Comparison of ENCODE assay signal across 23 cellular contexts in genomic region chr20:53330744-53331143, GRCh38.
DNase-seq lines count a peak whose midpoint lies in the region; ATAC-seq and TF ChIP-seq lines count a peak whose summit lies in the region.
"Had no signal": no experiment of that assay in that cellular context is flagged by ENCODE, and none has a peak within 500 bp of the region (broad histone marks: within the 10 kb centered on the region; RNA-seq: fewer than 3 reads in every experiment).

No MANE protein-coding gene starts in this region.

- no peak for DNase-seq in activated naive CD4-positive, alpha-beta T cell treated with anti-CD3 and anti-CD28 coated beads, Interleukin-2, amount 10 ng/mL, durations not matched to agents 7 days and 5 days
- no peak for DNase-seq in adipocyte (ENCODE audit: low read depth)
- no peak for DNase-seq in mesothelial cell of epicardium (ENCODE audit: low spot score in 2 of 2, unreplicated experiment in 2 of 2)
- no peak for DNase-seq in stimulated activated effector memory CD8-positive, alpha-beta T cell treated with anti-CD3 and anti-CD28 coated beads, Interleukin-12 subunit alpha, Interleukin-12 subunit beta, amount 100 ng/mL, for 72 hours (ENCODE audit: low spot score in 2 of 2)
- DNase-seq in CD14-positive monocyte (ENCODE audit: low spot score) = no peak
- no peak for DNase-seq in stimulated activated naive CD4-positive, alpha-beta T cell (lab: John Stamatoyannopoulos, UW)
- DNase-seq in CD4-positive, alpha-beta T cell = no peak
- DNase-seq: activated CD8-positive, alpha-beta memory T cell treated with anti-CD3 and anti-CD28 coated beads, Interleukin-2, amount 50 U/mL, for 4 hours; foreskin fibroblast; HFFc6; natural killer cell; NCI-H1105; NCI-H2029 treated with DMSO at 0.1 percent for 48 hours; NCI-H510A treated with DMSO at 0.1 percent for 48 hours; SIG-M5; spleen; stimulated activated CD4-positive, alpha-beta T cell treated with anti-CD3 and anti-CD28 coated beads, Interleukin-4, amount 100 ng/mL, for 4 hours; substantia nigra; T-helper 17 cell had no signal

- H3K4me1 Mint-ChIP-seq in activated naive CD4-positive, alpha-beta T cell treated with anti-CD3 and anti-CD28 coated beads, Interleukin-2, amount 50 U/mL, for 24 hours = peaks cover 10% of the 10 kb centered on the region
- peaks cover 3% of the 10 kb centered on the region for H3K4me1 Mint-ChIP-seq in activated naive CD4-positive, alpha-beta T cell treated with anti-CD3 and anti-CD28 coated beads, Interleukin-2, amount 10 ng/mL, durations not matched to agents 7 days and 5 days
- peaks cover 43% of the 10 kb centered on the region for H3K4me1 Mint-ChIP-seq in mesothelial cell of epicardium
- H3K4me1 Mint-ChIP-seq in stimulated activated effector memory CD8-positive, alpha-beta T cell treated with anti-CD3 and anti-CD28 coated beads, Interleukin-12 subunit alpha, Interleukin-12 subunit beta, amount 100 ng/mL, for 72 hours = no peaks in the 10 kb centered on the region
- H3K4me1 Mint-ChIP-seq in CD14-positive monocyte = no peaks in the 10 kb centered on the region
- H3K4me1 Mint-ChIP-seq in CD4-positive, alpha-beta T cell (ENCODE audit: low read depth) = no peaks in the 10 kb centered on the region
- H3K4me1 Mint-ChIP-seq: natural killer cell, T-helper 17 cell had no signal

- H3K4me1 ChIP-seq in adipocyte (ENCODE audit: control insufficient read depth, insufficient read depth, low read length) = peaks cover 32% of the 10 kb centered on the region
- H3K4me1 ChIP-seq: spleen had no signal

- H3K9me3 ChIP-seq in adipocyte (ENCODE audit: control insufficient read depth, low read length) = no peaks in the 10 kb centered on the region
- H3K9me3 ChIP-seq in CD4-positive, alpha-beta T cell (ENCODE audit: control insufficient read depth, low read length) = no peaks in the 10 kb centered on the region
- H3K9me3 ChIP-seq: adrenal gland, spleen had no signal

- H3K9ac ChIP-seq in adipocyte (ENCODE audit: low read length) = peak overlapping the region; percentile 27

- H3K27me3 Mint-ChIP-seq in activated naive CD4-positive, alpha-beta T cell treated with anti-CD3 and anti-CD28 coated beads, Interleukin-2, amount 50 U/mL, for 24 hours = no peaks in the 10 kb centered on the region
- H3K27me3 Mint-ChIP-seq in activated naive CD4-positive, alpha-beta T cell treated with anti-CD3 and anti-CD28 coated beads, Interleukin-2, amount 10 ng/mL, durations not matched to agents 7 days and 5 days = no peaks in the 10 kb centered on the region
- H3K27me3 Mint-ChIP-seq in mesothelial cell of epicardium (ENCODE audit: low read depth) (no peaks in the 10 kb centered on the region), CD14-positive monocyte (ENCODE audit: low read depth in 3 of 3) (peaks cover 6 to 10% (median 9%) of the 10 kb centered on the region in 3 donors)
- no peaks in the 10 kb centered on the region for H3K27me3 Mint-ChIP-seq in CD4-positive, alpha-beta T cell
- H3K27me3 Mint-ChIP-seq: T-helper 17 cell had no signal

- no peaks in the 10 kb centered on the region for H3K9me3 Mint-ChIP-seq in activated naive CD4-positive, alpha-beta T cell treated with anti-CD3 and anti-CD28 coated beads, Interleukin-2, amount 50 U/mL, for 24 hours
- H3K9me3 Mint-ChIP-seq in activated naive CD4-positive, alpha-beta T cell treated with anti-CD3 and anti-CD28 coated beads, Interleukin-2, amount 10 ng/mL, durations not matched to agents 7 days and 5 days = no peaks in the 10 kb centered on the region
- H3K9me3 Mint-ChIP-seq in mesothelial cell of epicardium (peaks cover 8% of the 10 kb centered on the region), CD14-positive monocyte (peaks cover 0 to 5% (median 0%) of the 10 kb centered on the region in 7 donors)
- no peaks in the 10 kb centered on the region for H3K9me3 Mint-ChIP-seq in stimulated activated effector memory CD8-positive, alpha-beta T cell treated with anti-CD3 and anti-CD28 coated beads, Interleukin-12 subunit alpha, Interleukin-12 subunit beta, amount 100 ng/mL, for 72 hours
- no peaks in the 10 kb centered on the region for H3K9me3 Mint-ChIP-seq in CD4-positive, alpha-beta T cell
- H3K9me3 Mint-ChIP-seq: dendritic cell treated with granulocyte-macrophage colony-stimulating factor and Interleukin-4, amounts not matched to agents 40 ng/mL and 50 ng/mL, for 4 days; natural killer cell had no signal

- no peak overlapping the region for H3K4me3 Mint-ChIP-seq in activated naive CD4-positive, alpha-beta T cell treated with anti-CD3 and anti-CD28 coated beads, Interleukin-2, amount 50 U/mL, for 24 hours
- no peak overlapping the region for H3K4me3 Mint-ChIP-seq in activated naive CD4-positive, alpha-beta T cell treated with anti-CD3 and anti-CD28 coated beads, Interleukin-2, amount 10 ng/mL, durations not matched to agents 7 days and 5 days
- H3K4me3 Mint-ChIP-seq in mesothelial cell of epicardium (no peak overlapping the region), CD14-positive monocyte (no peak overlapping the region)
- H3K4me3 Mint-ChIP-seq in stimulated activated effector memory CD8-positive, alpha-beta T cell treated with anti-CD3 and anti-CD28 coated beads, Interleukin-12 subunit alpha, Interleukin-12 subunit beta, amount 100 ng/mL, for 72 hours = no peak overlapping the region
- H3K4me3 Mint-ChIP-seq in CD4-positive, alpha-beta T cell = no peak overlapping the region
- H3K4me3 Mint-ChIP-seq: dendritic cell treated with granulocyte-macrophage colony-stimulating factor and Interleukin-4, amounts not matched to agents 40 ng/mL and 50 ng/mL, for 4 days; HFFc6; natural killer cell; T-helper 17 cell had no signal

- H3K36me3 ChIP-seq in adipocyte (ENCODE audit: control insufficient read depth, insufficient read depth, low read length, severe bottlenecking) = no peaks in the 10 kb centered on the region
- H3K36me3 ChIP-seq: adrenal gland, spleen had no signal

- peak overlapping the region; percentile 59 for H3K4me3 ChIP-seq in adipocyte (ENCODE audit: low read length)
- H3K4me3 ChIP-seq: adrenal gland, lung, spleen had no signal

- ATAC-seq in stimulated activated effector memory CD8-positive, alpha-beta T cell treated with anti-CD3 and anti-CD28 coated beads, Interleukin-12 subunit alpha, Interleukin-12 subunit beta, amount 100 ng/mL, for 72 hours = no peak
- ATAC-seq in CD4-positive, alpha-beta T cell (ENCODE audit: poor library complexity) = no peak
- ATAC-seq: natural killer cell, T-helper 17 cell had no signal

- TF ChIP-seq CTCF in mesothelial cell of epicardium (IDR thresholded peaks at IDR 0.05; ENCODE audit: unreplicated experiment) (no peak), CD14-positive monocyte (IDR thresholded peaks at IDR 0.05) (no peak)
- no peak for TF ChIP-seq CTCF in CD4-positive, alpha-beta T cell (IDR thresholded peaks at IDR 0.05)

- POLR2A ChIA-PET in CD4-positive, alpha-beta T cell (lab: Charles Lee) = no interaction called here

- CTCF ChIA-PET in activated naive CD4-positive, alpha-beta T cell treated with anti-CD3 and anti-CD28 coated beads, Interleukin-2, amount 10 ng/mL, durations not matched to agents 7 days and 5 days (lab: Charles Lee) = no interaction called here
- CTCF ChIA-PET in CD4-positive, alpha-beta T cell (lab: Charles Lee) = no interaction called here

- peaks cover 22% of the 10 kb centered on the region for H3K36me3 Mint-ChIP-seq in activated naive CD4-positive, alpha-beta T cell treated with anti-CD3 and anti-CD28 coated beads, Interleukin-2, amount 50 U/mL, for 24 hours
- no peaks in the 10 kb centered on the region for H3K36me3 Mint-ChIP-seq in activated naive CD4-positive, alpha-beta T cell treated with anti-CD3 and anti-CD28 coated beads, Interleukin-2, amount 10 ng/mL, durations not matched to agents 7 days and 5 days
- peaks cover 4% of the 10 kb centered on the region for H3K36me3 Mint-ChIP-seq in mesothelial cell of epicardium
- no peaks in the 10 kb centered on the region for H3K36me3 Mint-ChIP-seq in stimulated activated effector memory CD8-positive, alpha-beta T cell treated with anti-CD3 and anti-CD28 coated beads, Interleukin-12 subunit alpha, Interleukin-12 subunit beta, amount 100 ng/mL, for 72 hours
- H3K36me3 Mint-ChIP-seq in CD14-positive monocyte = no peaks in the 10 kb centered on the region
- H3K36me3 Mint-ChIP-seq in CD4-positive, alpha-beta T cell (ENCODE audit: low read depth) = no peaks in the 10 kb centered on the region
- H3K36me3 Mint-ChIP-seq: natural killer cell had no signal

- intact Hi-C loops in CD14-positive monocyte (cut with micrococcal nuclease) = no loop called here
- intact Hi-C loops in CD4-positive, alpha-beta T cell (cut with DNase I, micrococcal nuclease) = no loop called here

- no peaks in the 10 kb centered on the region for H3K27me3 ChIP-seq in adipocyte (replicated peaks; ENCODE audit: control insufficient read depth, insufficient read depth, low read length)
- no peaks in the 10 kb centered on the region for H3K27me3 ChIP-seq in CD4-positive, alpha-beta T cell (ENCODE audit: control insufficient read depth, insufficient read depth, low read length)
- H3K27me3 ChIP-seq: adrenal gland, spleen had no signal

- no peak overlapping the region for H3K27ac ChIP-seq in CD4-positive, alpha-beta T cell (ENCODE audit: low read depth, low read length)
- H3K27ac ChIP-seq: spleen had no signal

- H3K27ac Mint-ChIP-seq in activated naive CD4-positive, alpha-beta T cell treated with anti-CD3 and anti-CD28 coated beads, Interleukin-2, amount 50 U/mL, for 24 hours = peak overlapping the region; percentile 12
- no peak overlapping the region for H3K27ac Mint-ChIP-seq in activated naive CD4-positive, alpha-beta T cell treated with anti-CD3 and anti-CD28 coated beads, Interleukin-2, amount 10 ng/mL, durations not matched to agents 7 days and 5 days
- H3K27ac Mint-ChIP-seq in mesothelial cell of epicardium (peak overlapping the region; percentile 74), CD14-positive monocyte (no peak overlapping the region)
- peak overlapping the region; percentile 66 for H3K27ac Mint-ChIP-seq in stimulated activated effector memory CD8-positive, alpha-beta T cell treated with anti-CD3 and anti-CD28 coated beads, Interleukin-12 subunit alpha, Interleukin-12 subunit beta, amount 100 ng/mL, for 72 hours
- no peak overlapping the region for H3K27ac Mint-ChIP-seq in CD4-positive, alpha-beta T cell
- H3K27ac Mint-ChIP-seq: dendritic cell treated with granulocyte-macrophage colony-stimulating factor and Interleukin-4, amounts not matched to agents 40 ng/mL and 50 ng/mL, for 4 days; HFFc6; natural killer cell; T-helper 17 cell had no signal

Comparison
In these comparisons a context has a peak if more than half of its experiments do, and no peak if none do; other contexts are left out.
1. H3K27ac Mint-ChIP-seq: peak in activated naive CD4-positive, alpha-beta T cell treated with anti-CD3 and anti-CD28 coated beads, Interleukin-2, amount 50 U/mL, for 24 hours (single experiment), mesothelial cell of epicardium (single experiment) and stimulated activated effector memory CD8-positive, alpha-beta T cell treated with anti-CD3 and anti-CD28 coated beads, Interleukin-12 subunit alpha, Interleukin-12 subunit beta, amount 100 ng/mL, for 72 hours (single experiment); none in activated naive CD4-positive, alpha-beta T cell treated with anti-CD3 and anti-CD28 coated beads, Interleukin-2, amount 10 ng/mL, durations not matched to agents 7 days and 5 days (single experiment), CD14-positive monocyte (0 of 7) and CD4-positive, alpha-beta T cell (single experiment).